Comparison of ENCODE assay signal across 15 cellular contexts in the genomic region with DNA sequence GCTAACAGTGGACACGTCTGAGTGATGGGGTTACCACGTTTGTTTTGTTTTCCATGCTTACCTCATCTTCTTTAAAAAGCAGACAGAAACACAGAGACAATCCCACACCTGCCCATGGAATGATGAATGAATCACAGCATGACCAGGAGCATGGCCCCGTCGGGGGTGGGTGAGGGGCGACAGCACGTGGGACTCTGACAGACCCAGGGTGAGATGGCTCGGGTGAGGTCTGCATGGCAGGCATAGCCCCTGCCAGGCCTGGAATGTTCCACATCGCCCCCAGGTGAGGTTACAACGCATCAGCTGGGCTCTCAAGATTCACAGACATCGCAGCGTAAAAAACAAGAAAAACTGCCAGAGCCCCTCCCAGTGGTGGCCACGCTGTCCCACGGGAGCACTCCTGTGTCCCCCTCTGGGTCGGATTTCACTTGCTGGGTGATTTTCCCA. TPM values are rescaled to one million over a fixed set of nuclear protein-coding genes. Genes with fewer than 3 reads are reported as not detected.
DNase-seq lines count a peak whose midpoint lies in the region; ATAC-seq, FAIRE-seq and TF ChIP-seq lines count a peak whose summit lies in the region.
"Had no signal": no experiment of that assay in that cellular context is flagged by ENCODE, and none has a peak within 500 bp of the region (broad histone marks: within the 10 kb centered on the region; RNA-seq: fewer than 3 reads in every experiment).

No MANE protein-coding gene starts in this region.

- ATAC-seq in activated CD8-positive, alpha-beta memory T cell treated with anti-CD3 and anti-CD28 coated beads, Interleukin-2, amount 10 ng/mL, durations not matched to agents 7 days and 5 days = no peak
- no peak for ATAC-seq in upper lobe of right lung
- no peak for ATAC-seq in activated T-helper 17 cell treated with anti-CD3 and anti-CD28 coated beads, Interleukin-2, amount 50 U/mL, for 72 hours (replicated peaks)

- H4K8ac ChIP-seq in H1 (ENCODE audit: extremely low read depth, insufficient read depth, low read length) = peak overlapping the region; percentile 58

- H3K79me2 ChIP-seq in H1 (ENCODE audit: control insufficient read depth in 1 of 2, insufficient read depth in 2 of 2, low read length in 2 of 2) = peaks cover 0 to 55% of the 10 kb centered on the region in 2 experiments; a peak in 3 of 4 replicates

- peak overlapping the region; percentile 98; the same call in 1 of the 2 replicates for H2BK12ac ChIP-seq in H1 (ENCODE audit: low read depth, low read length)

- H2BK5ac ChIP-seq in H1 (ENCODE audit: low read depth, low read length) = peak overlapping the region; percentile 99; the same call in 1 of the 2 replicates

- peak overlapping the region; percentile 56 for H3K27ac Mint-ChIP-seq in activated CD8-positive, alpha-beta memory T cell treated with anti-CD3 and anti-CD28 coated beads, Interleukin-2, amount 10 ng/mL, durations not matched to agents 7 days and 5 days
- peak overlapping the region in 2 of 3 donors; percentile 28 to 92 for H3K27ac Mint-ChIP-seq in IgD-negative memory B cell
- no peak overlapping the region for H3K27ac Mint-ChIP-seq in activated T-helper 17 cell treated with anti-CD3 and anti-CD28 coated beads, Interleukin-2, amount 50 U/mL, for 72 hours
- H3K27ac Mint-ChIP-seq: activated T-helper 1 cell treated with anti-CD3 and anti-CD28 coated beads, Interleukin-12 subunit alpha, Interleukin-12 subunit beta, Interleukin-2, Interleukin-4 antibody, amounts not matched to agents 30 ng/mL and 10 ng/mL and 1 ng/mL, durations not matched to agents 14 hours and 24 hours and 36 hours had no signal

- H3K23me2 ChIP-seq in H1 (ENCODE audit: low read depth, low read length) = no peaks in the 10 kb centered on the region

- no peak overlapping the region for H4K91ac ChIP-seq in H1 (replicated peaks; ENCODE audit: insufficient read length, low read length)

- H3K9me3 ChIP-seq in H1 (ENCODE audit: insufficient read depth in 2 of 2, low read depth in 1 of 2, low read length in 1 of 2) (no peaks in the 10 kb centered on the region), upper lobe of right lung (no peaks in the 10 kb centered on the region)

- CTCF ChIA-PET in activated CD8-positive, alpha-beta memory T cell treated with anti-CD3 and anti-CD28 coated beads, Interleukin-2, amount 10 ng/mL, durations not matched to agents 7 days and 5 days (lab: Charles Lee) = interaction anchor here (2.0 to 8.8 kb wide), 5 partner anchors 10 to 71 kb away, joined by 6 to 221 read pairs (median 12); a partner anchor contains a TSS
- CTCF ChIA-PET in H1 (lab: Charles Lee; ENCODE audit: partially characterized antibody) = interaction anchor here (0.6 to 9.1 kb wide), 22 partner anchors 12 to 344 kb away, joined by 3 to 181 read pairs (median 8); a partner anchor contains a TSS

- peaks cover 4 to 13% of the 10 kb centered on the region in 2 experiments for H4K20me1 ChIP-seq in H1 (replicated peaks in 1 of 2; ENCODE audit: control insufficient read depth in 1 of 2, insufficient read depth in 2 of 2, low read length in 2 of 2)

- POLR2A ChIA-PET in H1 (lab: Charles Lee; ENCODE audit: partially characterized antibody) = interaction anchor here (1.1 to 27.1 kb wide), 9 partner anchors 11 to 100 kb away, joined by 3 to 507 read pairs (median 16); a partner anchor contains a TSS

- no peak overlapping the region for H3K4me3 ChIP-seq in H1 (ENCODE audit: extremely low read depth in 1 of 4, insufficient read depth in 2 of 4, low read depth in 3 of 4, low read length in 4 of 4)
- H3K4me3 ChIP-seq in upper lobe of right lung = no peak overlapping the region

- H3K4me2 ChIP-seq in H1 (ENCODE audit: insufficient read depth in 1 of 2, low read depth in 2 of 2, low read length in 2 of 2) = no peak overlapping the region

- H4K5ac ChIP-seq in H1 (ENCODE audit: insufficient read length, low read depth, low read length) = no peak overlapping the region

- no peak overlapping the region; the same call in 1 of the 2 replicates for H3K18ac ChIP-seq in H1 (ENCODE audit: extremely low read depth, low read length)

- no peak for TF ChIP-seq RAD21 in H1 (IDR thresholded peaks at IDR 0.05 in 1 of 2, conservative IDR thresholded peaks at IDR 0.05 in 1 of 2; ENCODE audit: low read depth in 2 of 2, low read length in 2 of 2)

- no peak for DNase-seq in activated CD8-positive, alpha-beta memory T cell treated with anti-CD3 and anti-CD28 coated beads, Interleukin-2, amount 10 ng/mL, durations not matched to agents 7 days and 5 days
- no peak for DNase-seq in activated CD8-positive, alpha-beta memory T cell treated with anti-CD3 and anti-CD28 coated beads for 24 hours
- DNase-seq in H1 (ENCODE audit: low read depth in 1 of 2, low spot score in 2 of 2) = no peak
- peak; percentile 42 for DNase-seq in renal cortical epithelial cell (ENCODE audit: low read depth)
- no peak for DNase-seq in upper lobe of right lung
- no peak for DNase-seq in AG08395 (ENCODE audit: low spot score)
- DNase-seq: activated CD4-positive, CD25-positive, alpha-beta regulatory T cell; NCI-H187 treated with DMSO at 0.1 percent for 48 hours; stimulated activated CD4-positive, alpha-beta T cell treated with anti-CD3 and anti-CD28 coated beads, Interleukin-4, amount 100 ng/mL, for 1 hour; stimulated activated naive CD4-positive, alpha-beta T cell treated with Interleukin-2 at 50 U/mL for 16 hours had no signal

- H3K4me1 ChIP-seq in H1 (replicated peaks in 1 of 4; ENCODE audit: control insufficient read depth in 3 of 4, insufficient read depth in 4 of 4, low read length in 3 of 4) = peaks cover 16 to 48% (median 33%) of the 10 kb centered on the region in 4 experiments
- peaks cover 31% of the 10 kb centered on the region for H3K4me1 ChIP-seq in upper lobe of right lung

- H3K4me1 Mint-ChIP-seq in activated CD8-positive, alpha-beta memory T cell treated with anti-CD3 and anti-CD28 coated beads, Interleukin-2, amount 10 ng/mL, durations not matched to agents 7 days and 5 days = peaks cover 42% of the 10 kb centered on the region
- peaks cover 6 to 16% (median 14%) of the 10 kb centered on the region in 3 donors for H3K4me1 Mint-ChIP-seq in IgD-negative memory B cell
- H3K4me1 Mint-ChIP-seq in activated T-helper 17 cell treated with anti-CD3 and anti-CD28 coated beads, Interleukin-2, amount 50 U/mL, for 72 hours = peaks cover 4% of the 10 kb centered on the region

- no peak for TF ChIP-seq EP300 in H1 (IDR thresholded peaks at IDR 0.05; ENCODE audit: borderline replicate concordance in 1 of 2, low read depth in 2 of 2, low read length in 2 of 2)

- no peak overlapping the region for H3K56ac ChIP-seq in H1 (replicated peaks; ENCODE audit: insufficient read length, low read depth, low read length)

- WGBS in H1 (ENCODE audit: extremely low coverage in 1 of 2, insufficient coverage in 1 of 2, insufficient read length in 1 of 2, insufficient replicate concordance in 2 of 2, low coverage in 1 of 2, low lambda C conversion rate in 2 of 2, missing lambda C conversion rate in 1 of 2), 2 experiments = 90% methylated on average over 14 of the region's 14 CpGs; no CpG with 5 or more reads in 1 of the 2 experiments

- intact Hi-C loops in upper lobe of right lung (cut with DNase I) = no loop called here

- H2BK120ac ChIP-seq in H1 (replicated peaks; ENCODE audit: low read depth, low read length) = no peak overlapping the region

- H2AK5ac ChIP-seq in H1 (ENCODE audit: low read depth, low read length) = no peak overlapping the region; the same call in 1 of the 2 replicates

- H3K36me3 Mint-ChIP-seq in activated CD8-positive, alpha-beta memory T cell treated with anti-CD3 and anti-CD28 coated beads, Interleukin-2, amount 10 ng/mL, durations not matched to agents 7 days and 5 days = peaks cover 29% of the 10 kb centered on the region
- H3K36me3 Mint-ChIP-seq in IgD-negative memory B cell = no peaks in the 10 kb centered on the region
- peaks cover 100% of the 10 kb centered on the region for H3K36me3 Mint-ChIP-seq in activated T-helper 17 cell treated with anti-CD3 and anti-CD28 coated beads, Interleukin-2, amount 50 U/mL, for 72 hours (ENCODE audit: low read depth)

- H3K27me3 Mint-ChIP-seq in activated CD8-positive, alpha-beta memory T cell treated with anti-CD3 and anti-CD28 coated beads, Interleukin-2, amount 10 ng/mL, durations not matched to agents 7 days and 5 days = no peaks in the 10 kb centered on the region
- no peaks in the 10 kb centered on the region for H3K27me3 Mint-ChIP-seq in IgD-negative memory B cell
- no peaks in the 10 kb centered on the region for H3K27me3 Mint-ChIP-seq in activated T-helper 17 cell treated with anti-CD3 and anti-CD28 coated beads, Interleukin-2, amount 50 U/mL, for 72 hours

- no peaks in the 10 kb centered on the region for H3K27me3 ChIP-seq in H1 (replicated peaks in 1 of 4; ENCODE audit: control insufficient read depth in 3 of 4, extremely low read depth in 1 of 4, insufficient read depth in 3 of 4, low read length in 3 of 4)
- no peaks in the 10 kb centered on the region for H3K27me3 ChIP-seq in upper lobe of right lung

- H3K4ac ChIP-seq in H1 (replicated peaks; ENCODE audit: insufficient read length, low read depth, low read length) = no peak overlapping the region

- H3K23ac ChIP-seq in H1 (ENCODE audit: insufficient read length) = no peak overlapping the region

- TF ChIP-seq CTCF in H1 (IDR thresholded peaks at IDR 0.05; ENCODE audit: control extremely low read depth in 1 of 3, insufficient read depth in 1 of 3, low read depth in 1 of 3, low read length in 3 of 3) (peak in 1 of 3 experiments; percentile 5; a peak in 1 of 4 replicates), upper lobe of right lung (IDR thresholded peaks at IDR 0.05) (no peak)

- no peak overlapping the region for H2AFZ ChIP-seq in H1 (ENCODE audit: low read length)

- H2BK15ac ChIP-seq in H1 (ENCODE audit: low read length) = no peak overlapping the region

- H3K36me3 ChIP-seq in H1 (ENCODE audit: control insufficient read depth in 2 of 4, insufficient read depth in 4 of 4, low read length in 3 of 4) (peaks cover 13 to 29% (median 16%) of the 10 kb centered on the region in 4 experiments; a peak in 7 of 8 replicates), upper lobe of right lung (no peaks in the 10 kb centered on the region)

- H2BK20ac ChIP-seq in H1 (ENCODE audit: low read length) = no peak overlapping the region

- H3K79me1 ChIP-seq in H1 (ENCODE audit: low read depth, low read length) = peaks cover 6% of the 10 kb centered on the region

- H3K4me3 Mint-ChIP-seq in activated CD8-positive, alpha-beta memory T cell treated with anti-CD3 and anti-CD28 coated beads, Interleukin-2, amount 10 ng/mL, durations not matched to agents 7 days and 5 days = no peak overlapping the region
- H3K4me3 Mint-ChIP-seq in IgD-negative memory B cell = peak overlapping the region in 2 of 4 donors; percentile 32 to 41
- H3K4me3 Mint-ChIP-seq in activated T-helper 17 cell treated with anti-CD3 and anti-CD28 coated beads, Interleukin-2, amount 50 U/mL, for 72 hours = no peak overlapping the region
- H3K4me3 Mint-ChIP-seq: activated T-helper 1 cell treated with anti-CD3 and anti-CD28 coated beads, Interleukin-12 subunit alpha, Interleukin-12 subunit beta, Interleukin-2, Interleukin-4 antibody, amounts not matched to agents 30 ng/mL and 10 ng/mL and 1 ng/mL, durations not matched to agents 14 hours and 24 hours and 36 hours had no signal

- no peak overlapping the region for H3K9ac ChIP-seq in H1 (replicated peaks in 1 of 4; ENCODE audit: extremely low read depth in 1 of 4, low read depth in 3 of 4, low read length in 3 of 4)

- no peak overlapping the region for H3K14ac ChIP-seq in H1 (ENCODE audit: insufficient read length)

- no peak overlapping the region for H3K27ac ChIP-seq in H1 (ENCODE audit: low read depth, low read length)
- H3K27ac ChIP-seq in upper lobe of right lung = no peak overlapping the region

- no peak for TF ChIP-seq POLR2A in H1 (IDR thresholded peaks at IDR 0.05; ENCODE audit: control extremely low read depth in 1 of 2, low read depth in 2 of 2, low read length in 2 of 2)

- no peak for FAIRE-seq in H1 (lab: Jason Lieb, UNC)
- FAIRE-seq: G401.6, GM18507 had no signal

- no peaks in the 10 kb centered on the region for H3K9me3 Mint-ChIP-seq in activated CD8-positive, alpha-beta memory T cell treated with anti-CD3 and anti-CD28 coated beads, Interleukin-2, amount 10 ng/mL, durations not matched to agents 7 days and 5 days (ENCODE audit: low read depth)
- no peaks in the 10 kb centered on the region for H3K9me3 Mint-ChIP-seq in IgD-negative memory B cell
- H3K9me3 Mint-ChIP-seq in activated T-helper 17 cell treated with anti-CD3 and anti-CD28 coated beads, Interleukin-2, amount 50 U/mL, for 72 hours = no peaks in the 10 kb centered on the region
- H3K9me3 Mint-ChIP-seq: activated T-helper 1 cell treated with anti-CD3 and anti-CD28 coated beads, Interleukin-12 subunit alpha, Interleukin-12 subunit beta, Interleukin-2, Interleukin-4 antibody, amounts not matched to agents 30 ng/mL and 10 ng/mL and 1 ng/mL, durations not matched to agents 14 hours and 24 hours and 36 hours had no signal

RNA-seq across cellular contexts. Expression of a gene that starts 18.1 kb away (rescaled TPM):
- total RNA-seq in activated CD8-positive, alpha-beta memory T cell treated with anti-CD3 and anti-CD28 coated beads, Interleukin-2, amount 10 ng/mL, durations not matched to agents 7 days and 5 days = 100 to 1,000 TPM; 114 to 220 TPM
- polyA plus RNA-seq in IgD-negative memory B cell (6.9 TPM), H1 (2011; rRNA removed) (68.2 and 161 TPM in 2 replicates)
- total RNA-seq in H1 (2021; fragmentation: NEBNext Ultra II Directional; extraction: Animal tissue kit (Norgen Biotek cat#: 25700)) = 327 and 341 TPM in 2 replicates
- 65.1 TPM for polyA plus RNA-seq in H1 (2011; cell fraction: cytosol; rRNA removed)
- polyA plus RNA-seq in H1 (2011; cell fraction: nucleus; rRNA removed) = 122 TPM
- polyA plus RNA-seq in H1 (2012, experiment 1 of 2) = 126 to 176 TPM (median 151 TPM) in 4 replicates
- polyA plus RNA-seq in H1 (2012, experiment 2 of 2) = 202 TPM
- polyA plus RNA-seq in H1 (2013, experiment 1 of 2) = 316 TPM
- 381 TPM for polyA plus RNA-seq in H1 (2013, experiment 2 of 2)
- 34.4 and 63.7 TPM in 2 replicates for polyA minus RNA-seq in H1 (2011; rRNA and poly(A)+ RNA removed)
- 84.2 TPM for polyA minus RNA-seq in H1 (2011; cell fraction: cytosol; rRNA and poly(A)+ RNA removed)
- polyA minus RNA-seq in H1 (2011; cell fraction: nucleus; rRNA and poly(A)+ RNA removed) = 42.4 TPM
- total RNA-seq in renal cortical epithelial cell (16.1 and 20.9 TPM in 2 replicates), upper lobe of right lung (13.5 TPM)
- 100 to 1,000 TPM; 130 to 233 TPM for total RNA-seq in activated T-helper 17 cell treated with anti-CD3 and anti-CD28 coated beads, Interleukin-2, amount 50 U/mL, for 72 hours
